In the genomic region with DNA sequence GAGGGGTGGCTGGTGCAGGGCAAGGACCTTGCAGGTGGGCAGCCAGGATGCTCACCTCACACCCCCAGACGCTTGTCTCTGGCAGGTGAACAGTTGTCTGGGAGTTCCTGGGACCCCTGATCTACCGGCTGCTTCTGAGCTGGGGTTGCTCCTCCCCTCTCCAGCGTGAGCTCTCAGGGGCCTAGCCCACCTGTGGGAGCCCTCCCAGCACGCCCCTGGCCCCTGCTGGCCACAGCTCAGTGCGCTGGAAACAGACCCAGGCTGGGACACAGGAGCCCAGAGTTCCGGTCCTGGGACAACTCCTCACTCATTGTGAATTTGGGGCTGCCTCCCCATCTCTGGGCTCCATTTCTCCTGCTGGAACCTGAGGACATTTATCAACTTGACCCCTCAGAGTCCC, we compare ENCODE assay signal across 1 cellular context.
TF ChIP-seq lines count a peak whose summit lies in the region.

No MANE protein-coding gene starts in this region.

TF ChIP-seq in IMR-90, 13 proteins besides CTCF, POLR2A, EP300 and RAD21:
- no peak for TF ChIP-seq SMC3 (IDR thresholded peaks at IDR 0.05; ENCODE audit: low read depth, low read length)
- TF ChIP-seq MAFK (IDR thresholded peaks at IDR 0.05; ENCODE audit: low read depth, low read length) = no peak
- TF ChIP-seq, protein P1, sequence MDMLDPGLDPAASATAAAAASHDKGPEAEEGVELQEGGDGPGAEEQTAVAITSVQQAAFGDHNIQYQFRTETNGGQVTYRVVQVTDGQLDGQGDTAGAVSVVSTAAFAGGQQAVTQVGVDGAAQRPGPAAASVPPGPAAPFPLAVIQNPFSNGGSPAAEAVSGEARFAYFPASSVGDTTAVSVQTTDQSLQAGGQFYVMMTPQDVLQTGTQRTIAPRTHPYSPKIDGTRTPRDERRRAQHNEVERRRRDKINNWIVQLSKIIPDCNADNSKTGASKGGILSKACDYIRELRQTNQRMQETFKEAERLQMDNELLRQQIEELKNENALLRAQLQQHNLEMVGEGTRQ (IDR thresholded peaks at IDR 0.05; ENCODE audit: low read depth, low read length) = no peak
- TF ChIP-seq CEBPB (IDR thresholded peaks at IDR 0.05; ENCODE audit: low read depth, low read length) = no peak
- no peak for TF ChIP-seq BHLHE40 (IDR thresholded peaks at IDR 0.05; ENCODE audit: low read depth, low read length)
- TF ChIP-seq, protein P2, sequence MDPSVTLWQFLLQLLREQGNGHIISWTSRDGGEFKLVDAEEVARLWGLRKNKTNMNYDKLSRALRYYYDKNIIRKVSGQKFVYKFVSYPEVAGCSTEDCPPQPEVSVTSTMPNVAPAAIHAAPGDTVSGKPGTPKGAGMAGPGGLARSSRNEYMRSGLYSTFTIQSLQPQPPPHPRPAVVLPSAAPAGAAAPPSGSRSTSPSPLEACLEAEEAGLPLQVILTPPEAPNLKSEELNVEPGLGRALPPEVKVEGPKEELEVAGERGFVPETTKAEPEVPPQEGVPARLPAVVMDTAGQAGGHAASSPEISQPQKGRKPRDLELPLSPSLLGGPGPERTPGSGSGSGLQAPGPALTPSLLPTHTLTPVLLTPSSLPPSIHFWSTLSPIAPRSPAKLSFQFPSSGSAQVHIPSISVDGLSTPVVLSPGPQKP (IDR thresholded peaks at IDR 0.05; ENCODE audit: borderline replicate concordance, low read depth, low read length) = no peak
- no peak for TF ChIP-seq RFX5 (IDR thresholded peaks at IDR 0.05; ENCODE audit: low read depth, low read length)
- TF ChIP-seq MAZ (IDR thresholded peaks at IDR 0.05; ENCODE audit: borderline replicate concordance, low read depth, low read length) = no peak
- no peak for TF ChIP-seq CHD1 (IDR thresholded peaks at IDR 0.05; ENCODE audit: low read depth, low read length)
- TF ChIP-seq FOS (IDR thresholded peaks at IDR 0.05; ENCODE audit: low read depth, low read length) = no peak
- TF ChIP-seq MXI1 (IDR thresholded peaks at IDR 0.05; ENCODE audit: borderline replicate concordance, low read depth, low read length) = no peak
- no peak for TF ChIP-seq RCOR1 (IDR thresholded peaks at IDR 0.05; ENCODE audit: insufficient replicate concordance, low read length)
- no peak for TF ChIP-seq NFE2L2 (IDR thresholded peaks at IDR 0.05; ENCODE audit: low read depth, low read length)
